1 cellular context compared by ENCODE assay signal in genomic region chr6:35737413-35738211, GRCh38.
A peak's percentile ranks its signal among the peaks of the same experiment; 100 is the strongest.
TF ChIP-seq lines count a peak whose summit lies in the region.

No MANE protein-coding gene starts in this region.

TF ChIP-seq in GM12878, 131 proteins besides CTCF, POLR2A, EP300 and RAD21:
- 0 out of 2 replicates have a peak, but pooled peaks have one; percentile 34 for TF ChIP-seq FOXM1 (IDR thresholded peaks at IDR 0.05; ENCODE audit: low read depth, low read length)
- no peak for TF ChIP-seq CREB1 (IDR thresholded peaks at IDR 0.05; ENCODE audit: low read depth)
- TF ChIP-seq YY1 (IDR thresholded peaks at IDR 0.05; ENCODE audit: low read depth, low read length) = peak; percentile 59
- no peak for TF ChIP-seq EED (IDR thresholded peaks at IDR 0.05; ENCODE audit: low read depth)
- no peak for TF ChIP-seq STAT3 (IDR thresholded peaks at IDR 0.05; ENCODE audit: low read depth, low read length)
- no peak for TF ChIP-seq TCF7 (IDR thresholded peaks at IDR 0.05; ENCODE audit: borderline replicate concordance)
- TF ChIP-seq SMC3 (IDR thresholded peaks at IDR 0.05; ENCODE audit: borderline replicate concordance, low read length) = peak; percentile 96
- TF ChIP-seq CEBPB (IDR thresholded peaks at IDR 0.05; ENCODE audit: borderline replicate concordance in 1 of 2, low read depth in 2 of 2, low read length in 2 of 2) = peak in 1 of 2 experiments; percentile 48; a peak in 1 of 4 replicates
- peak; percentile 56 for TF ChIP-seq RUNX3 (IDR thresholded peaks at IDR 0.05; ENCODE audit: low read length)
- peak; percentile 30; the same call in 1 of the 2 replicates for TF ChIP-seq ATF3 (IDR thresholded peaks at IDR 0.05; ENCODE audit: borderline replicate concordance, extremely low read depth, low read depth, low read length)
- no peak for TF ChIP-seq IRF3 (IDR thresholded peaks at IDR 0.05)
